1 cellular context compared by ENCODE assay signal in genomic region chr2:96695602-96696001, GRCh38.
A peak's percentile ranks its signal among the peaks of the same experiment; 100 is the strongest.
TF ChIP-seq lines count a peak whose summit lies in the region.

No MANE protein-coding gene starts in this region.

TF ChIP-seq in K562, 482 proteins besides CTCF, POLR2A, EP300 and RAD21:
- TF ChIP-seq MYC (IDR thresholded peaks at IDR 0.05; ENCODE audit: low read depth, low read length) (no peak), MYC (CRISPR knock-in tag; IDR thresholded peaks at IDR 0.05; ENCODE audit: borderline replicate concordance, low read depth) (no peak), NFIC (IDR thresholded peaks at IDR 0.05) (peak; percentile 76), ZHX1 (conservative IDR thresholded peaks at IDR 0.05; ENCODE audit: low read length) (no peak)
TF ChIP-seq in K562: peak in this region for 1.
